ENCODE assay signal across 15 cellular contexts in genomic region chr9:2645569-2645968, GRCh38. TPM values are rescaled to one million over a fixed set of nuclear protein-coding genes. Genes with fewer than 3 reads are reported as not detected.
DNase-seq lines count a peak whose midpoint lies in the region; ATAC-seq and TF ChIP-seq lines count a peak whose summit lies in the region.
"Had no signal": no experiment of that assay in that cellular context is flagged by ENCODE, and none has a peak within 500 bp of the region (broad histone marks: within the 10 kb centered on the region; RNA-seq: fewer than 3 reads in every experiment).

No MANE protein-coding gene starts in this region.

- peaks cover 17 to 100% of the 10 kb centered on the region in 2 donors for H3K36me3 ChIP-seq in psoas muscle (ENCODE audit: insufficient read depth in 1 of 2, low read depth in 1 of 2)

- no peak overlapping the region for H3K27ac ChIP-seq in psoas muscle

- H3K9me3 Mint-ChIP-seq in T-helper 2 cell treated with Interferon-gamma antibody and Interleukin-4, amounts not matched to agents 5 μg/mL and 100 μg/mL, for 36 hours, result no peaks in the 10 kb centered on the region

- no peaks in the 10 kb centered on the region for H3K4me1 ChIP-seq in psoas muscle

- no peaks in the 10 kb centered on the region for H3K27me3 ChIP-seq in psoas muscle (ENCODE audit: insufficient read depth in 3 of 3, low read length in 2 of 3)

- H3K36me3 Mint-ChIP-seq in T-helper 2 cell treated with Interferon-gamma antibody and Interleukin-4, amounts not matched to agents 5 μg/mL and 100 μg/mL, for 36 hours (ENCODE audit: low read depth), result peaks cover 71% of the 10 kb centered on the region

- intact Hi-C loops in psoas muscle (cut with DNase I), result no loop called here

- ATAC-seq in GM19372 (IDR thresholded peaks at IDR 0.05; ENCODE audit: low read depth, unreplicated experiment), result peak; percentile 73
- peak; percentile 75 for ATAC-seq in HG02588 (IDR thresholded peaks at IDR 0.05; ENCODE audit: unreplicated experiment)
- peak; percentile 84 for ATAC-seq in HG03378 (IDR thresholded peaks at IDR 0.05; ENCODE audit: unreplicated experiment)
- no peak for ATAC-seq in psoas muscle
- ATAC-seq: naive thymus-derived CD8-positive, alpha-beta T cell had no signal

- DNase-seq in GM13977 (ENCODE audit: low spot score), result no peak
- DNase-seq in psoas muscle, result no peak
- no peak for DNase-seq in T-helper 2 cell treated with Interferon-gamma antibody and Interleukin-4, amounts not matched to agents 5 μg/mL and 100 μg/mL, for 36 hours (ENCODE audit: low spot score)
- DNase-seq in GM10266 (ENCODE audit: extremely low spot score), result no peak
- DNase-seq in pons (ENCODE audit: low spot score), result no peak
- DNase-seq: ACHN; activated CD4-positive, alpha-beta T cell treated with anti-CD3 and anti-CD28 coated beads for 4 hours; GDM1; IMR-90; naive thymus-derived CD8-positive, alpha-beta T cell; NCI-H146; NCI-H526 had no signal

- 87 to 90% (median 87%) methylated on average over 4 of the region's 4 CpGs for WGBS in psoas muscle, 3 donors

- H3K4me1 Mint-ChIP-seq in T-helper 2 cell treated with Interferon-gamma antibody and Interleukin-4, amounts not matched to agents 5 μg/mL and 100 μg/mL, for 36 hours (ENCODE audit: low read depth), result no peaks in the 10 kb centered on the region

- no peak overlapping the region for H3K4me3 Mint-ChIP-seq in T-helper 2 cell treated with Interferon-gamma antibody and Interleukin-4, amounts not matched to agents 5 μg/mL and 100 μg/mL, for 36 hours
- H3K4me3 Mint-ChIP-seq: naive thymus-derived CD8-positive, alpha-beta T cell had no signal

- H3K27ac Mint-ChIP-seq in T-helper 2 cell treated with Interferon-gamma antibody and Interleukin-4, amounts not matched to agents 5 μg/mL and 100 μg/mL, for 36 hours, result no peak overlapping the region
- H3K27ac Mint-ChIP-seq: naive thymus-derived CD8-positive, alpha-beta T cell had no signal

- TF ChIP-seq CTCF in GM13977 (IDR thresholded peaks at IDR 0.05; ENCODE audit: extremely low read depth, insufficient read depth, missing control alignments), result peak; percentile 34
- no peak for TF ChIP-seq CTCF in psoas muscle (IDR thresholded peaks at IDR 0.05)
- no peak for TF ChIP-seq CTCF in GM10266 (IDR thresholded peaks at IDR 0.05; ENCODE audit: control insufficient read depth, insufficient read depth, low read depth, missing control alignments)

- H3K4me3 ChIP-seq in psoas muscle, result no peak overlapping the region

- no peaks in the 10 kb centered on the region for H3K27me3 Mint-ChIP-seq in T-helper 2 cell treated with Interferon-gamma antibody and Interleukin-4, amounts not matched to agents 5 μg/mL and 100 μg/mL, for 36 hours (ENCODE audit: low read depth)
- H3K27me3 Mint-ChIP-seq: naive thymus-derived CD8-positive, alpha-beta T cell had no signal

- no peaks in the 10 kb centered on the region for H3K9me3 ChIP-seq in psoas muscle

- in situ Hi-C loops in GM13977 (cut with MboI; ENCODE audit: low pct_unique_long_range_greater_than_20kb, low sequenced_read_pairs, unreplicated experiment), result no loop called here

RNA-seq across cellular contexts. Expression of gene VLDLR, which starts 24.0 kb away (rescaled TPM):
- 10 to 100 TPM; 20.3 to 34.4 (median 28.3) TPM for total RNA-seq in psoas muscle
- 10 to 100 TPM in 1 of 3 donors, 1 to 10 TPM in 2; 7.9 to 10.3 (median 8.5) TPM for polyA plus RNA-seq in psoas muscle

Comparison
In these comparisons a context has a peak if more than half of its experiments do, and no peak if none do; other contexts are left out.
1. ATAC-seq: peak in GM19372 (single experiment), HG02588 (single experiment) and HG03378 (single experiment); none in psoas muscle (0 of 4).